ENCODE assay signal across 1 cellular context in the genomic region with DNA sequence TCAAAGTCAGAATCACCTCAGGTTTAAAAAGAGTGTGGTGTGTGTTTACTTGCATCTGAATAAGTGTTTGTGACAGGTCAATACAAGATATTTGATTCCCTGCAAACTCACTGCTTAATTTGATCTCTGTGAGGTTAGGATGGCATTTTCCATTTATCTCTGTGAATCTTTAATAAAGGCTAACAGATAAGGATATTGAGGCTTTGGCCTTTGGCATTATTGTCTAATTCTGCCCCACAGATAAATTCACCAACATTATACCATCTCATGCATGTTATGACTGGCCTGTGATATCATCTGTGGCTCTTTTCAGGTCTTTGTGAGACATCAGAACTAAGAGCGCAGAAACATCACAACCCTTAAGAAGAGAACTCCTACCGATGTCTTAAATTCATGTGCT.
TF ChIP-seq lines count a peak whose summit lies in the region.

No MANE protein-coding gene starts in this region.

TF ChIP-seq in SK-N-SH, 30 proteins besides CTCF, POLR2A, EP300 and RAD21:
- TF ChIP-seq YY1 (IDR thresholded peaks at IDR 0.05; ENCODE audit: low read depth), result no peak
- 0 out of 2 replicates have a peak, but pooled peaks have one; percentile 3 for TF ChIP-seq SMC3 (IDR thresholded peaks at IDR 0.05; ENCODE audit: low read depth, low read length)
- TF ChIP-seq POLR2AphosphoS5 (IDR thresholded peaks at IDR 0.05; ENCODE audit: low read depth, low read length), result peak; percentile 54; the same call in 1 of the 2 replicates
- no peak for TF ChIP-seq TEAD4 (IDR thresholded peaks at IDR 0.05; ENCODE audit: borderline replicate concordance, insufficient read depth)
- TF ChIP-seq, protein P1, sequence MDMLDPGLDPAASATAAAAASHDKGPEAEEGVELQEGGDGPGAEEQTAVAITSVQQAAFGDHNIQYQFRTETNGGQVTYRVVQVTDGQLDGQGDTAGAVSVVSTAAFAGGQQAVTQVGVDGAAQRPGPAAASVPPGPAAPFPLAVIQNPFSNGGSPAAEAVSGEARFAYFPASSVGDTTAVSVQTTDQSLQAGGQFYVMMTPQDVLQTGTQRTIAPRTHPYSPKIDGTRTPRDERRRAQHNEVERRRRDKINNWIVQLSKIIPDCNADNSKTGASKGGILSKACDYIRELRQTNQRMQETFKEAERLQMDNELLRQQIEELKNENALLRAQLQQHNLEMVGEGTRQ (IDR thresholded peaks at IDR 0.05; ENCODE audit: borderline replicate concordance, low read depth, low read length), result no peak
- peak; percentile 63 for TF ChIP-seq FOXJ3 (CRISPR knock-in tag; IDR thresholded peaks at IDR 0.05)
- 0 out of 2 replicates have a peak, but pooled peaks have one; percentile 36 for TF ChIP-seq MXI1 (IDR thresholded peaks at IDR 0.05; ENCODE audit: low read depth, low read length)
- TF ChIP-seq, protein P2, sequence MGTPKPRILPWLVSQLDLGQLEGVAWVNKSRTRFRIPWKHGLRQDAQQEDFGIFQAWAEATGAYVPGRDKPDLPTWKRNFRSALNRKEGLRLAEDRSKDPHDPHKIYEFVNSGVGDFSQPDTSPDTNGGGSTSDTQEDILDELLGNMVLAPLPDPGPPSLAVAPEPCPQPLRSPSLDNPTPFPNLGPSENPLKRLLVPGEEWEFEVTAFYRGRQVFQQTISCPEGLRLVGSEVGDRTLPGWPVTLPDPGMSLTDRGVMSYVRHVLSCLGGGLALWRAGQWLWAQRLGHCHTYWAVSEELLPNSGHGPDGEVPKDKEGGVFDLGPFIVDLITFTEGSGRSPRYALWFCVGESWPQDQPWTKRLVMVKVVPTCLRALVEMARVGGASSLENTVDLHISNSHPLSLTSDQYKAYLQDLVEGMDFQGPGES (IDR thresholded peaks at IDR 0.05; ENCODE audit: low read depth, low read length), result no peak
- peak; percentile 50; the same call in 1 of the 2 replicates for TF ChIP-seq RXRA (IDR thresholded peaks at IDR 0.05; ENCODE audit: borderline replicate concordance, low read depth)
- no peak for TF ChIP-seq GABPA (IDR thresholded peaks at IDR 0.05; ENCODE audit: low read depth)
- TF ChIP-seq MAX (IDR thresholded peaks at IDR 0.05; ENCODE audit: low read depth), result no peak
- TF ChIP-seq NFIC (IDR thresholded peaks at IDR 0.05; ENCODE audit: borderline replicate concordance), result no peak
- TF ChIP-seq CHD2 (IDR thresholded peaks at IDR 0.05; ENCODE audit: low read length, partially characterized antibody), result peak; percentile 52
- no peak for TF ChIP-seq SIN3A (IDR thresholded peaks at IDR 0.05; ENCODE audit: borderline replicate concordance, low read depth, low read length)
- no peak; the same call in 1 of the 2 replicates for TF ChIP-seq FOXM1 (IDR thresholded peaks at IDR 0.05; ENCODE audit: low read depth)
- TF ChIP-seq GATA2 (CRISPR knock-in tag; IDR thresholded peaks at IDR 0.05), result peak; percentile 91
- TF ChIP-seq FOSL2 (IDR thresholded peaks at IDR 0.05; ENCODE audit: borderline replicate concordance, low read depth), result no peak
- TF ChIP-seq RCOR1 (IDR thresholded peaks at IDR 0.05; ENCODE audit: low read length), result peak; percentile 79; the same call in 1 of the 2 replicates
- TF ChIP-seq TCF12 (IDR thresholded peaks at IDR 0.05), result peak; percentile 72
- TF ChIP-seq, protein P3, sequence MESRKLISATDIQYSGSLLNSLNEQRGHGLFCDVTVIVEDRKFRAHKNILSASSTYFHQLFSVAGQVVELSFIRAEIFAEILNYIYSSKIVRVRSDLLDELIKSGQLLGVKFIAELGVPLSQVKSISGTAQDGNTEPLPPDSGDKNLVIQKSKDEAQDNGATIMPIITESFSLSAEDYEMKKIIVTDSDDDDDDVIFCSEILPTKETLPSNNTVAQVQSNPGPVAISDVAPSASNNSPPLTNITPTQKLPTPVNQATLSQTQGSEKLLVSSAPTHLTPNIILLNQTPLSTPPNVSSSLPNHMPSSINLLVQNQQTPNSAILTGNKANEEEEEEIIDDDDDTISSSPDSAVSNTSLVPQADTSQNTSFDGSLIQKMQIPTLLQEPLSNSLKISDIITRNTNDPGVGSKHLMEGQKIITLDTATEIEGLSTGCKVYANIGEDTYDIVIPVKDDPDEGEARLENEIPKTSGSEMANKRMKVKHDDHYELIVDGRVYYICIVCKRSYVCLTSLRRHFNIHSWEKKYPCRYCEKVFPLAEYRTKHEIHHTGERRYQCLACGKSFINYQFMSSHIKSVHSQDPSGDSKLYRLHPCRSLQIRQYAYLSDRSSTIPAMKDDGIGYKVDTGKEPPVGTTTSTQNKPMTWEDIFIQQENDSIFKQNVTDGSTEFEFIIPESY (IDR thresholded peaks at IDR 0.05; ENCODE audit: borderline replicate concordance, low read depth), result no peak
- no peak for TF ChIP-seq JUND (IDR thresholded peaks at IDR 0.05)
- TF ChIP-seq, protein P4, sequence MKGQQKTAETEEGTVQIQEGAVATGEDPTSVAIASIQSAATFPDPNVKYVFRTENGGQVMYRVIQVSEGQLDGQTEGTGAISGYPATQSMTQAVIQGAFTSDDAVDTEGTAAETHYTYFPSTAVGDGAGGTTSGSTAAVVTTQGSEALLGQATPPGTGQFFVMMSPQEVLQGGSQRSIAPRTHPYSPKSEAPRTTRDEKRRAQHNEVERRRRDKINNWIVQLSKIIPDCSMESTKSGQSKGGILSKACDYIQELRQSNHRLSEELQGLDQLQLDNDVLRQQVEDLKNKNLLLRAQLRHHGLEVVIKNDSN (IDR thresholded peaks at IDR 0.05; ENCODE audit: borderline replicate concordance, low read depth), result no peak
- TF ChIP-seq EZH2phosphoT487 (IDR thresholded peaks at IDR 0.05; ENCODE audit: borderline replicate concordance, low read depth), result no peak
- TF ChIP-seq NRF1 (IDR thresholded peaks at IDR 0.05; ENCODE audit: low read depth, low read length), result no peak
- TF ChIP-seq ELF1 (IDR thresholded peaks at IDR 0.05), result no peak
- TF ChIP-seq, protein P5, sequence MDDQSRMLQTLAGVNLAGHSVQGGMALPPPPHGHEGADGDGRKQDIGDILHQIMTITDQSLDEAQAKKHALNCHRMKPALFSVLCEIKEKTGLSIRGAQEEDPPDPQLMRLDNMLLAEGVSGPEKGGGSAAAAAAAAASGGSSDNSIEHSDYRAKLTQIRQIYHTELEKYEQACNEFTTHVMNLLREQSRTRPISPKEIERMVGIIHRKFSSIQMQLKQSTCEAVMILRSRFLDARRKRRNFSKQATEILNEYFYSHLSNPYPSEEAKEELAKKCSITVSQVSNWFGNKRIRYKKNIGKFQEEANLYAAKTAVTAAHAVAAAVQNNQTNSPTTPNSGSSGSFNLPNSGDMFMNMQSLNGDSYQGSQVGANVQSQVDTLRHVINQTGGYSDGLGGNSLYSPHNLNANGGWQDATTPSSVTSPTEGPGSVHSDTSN (IDR thresholded peaks at IDR 0.05), result peak; percentile 64
